In genomic region chr1:156689035-156689959, GRCh38 we compare ENCODE assay signal across 8 cellular contexts. TPM values are rescaled to one million over a fixed set of nuclear protein-coding genes. Genes with fewer than 3 reads are reported as not detected.
DNase-seq lines count a peak whose midpoint lies in the region; ATAC-seq and TF ChIP-seq lines count a peak whose summit lies in the region.

No MANE protein-coding gene starts in this region.

- H3K4me3 ChIP-seq in mammary epithelial cell (replicated peaks in 1 of 3; ENCODE audit: insufficient read depth in 1 of 3, low read depth in 2 of 3, low read length in 3 of 3), result peak overlapping the region in 1 of 3 experiments; percentile 27

- H3K27me3 ChIP-seq in mammary epithelial cell (ENCODE audit: insufficient read depth, low read length), result no peaks in the 10 kb centered on the region

- no peaks in the 10 kb centered on the region for H3K79me2 ChIP-seq in mammary epithelial cell (ENCODE audit: insufficient read depth, low read length)

- H3K36me3 ChIP-seq in mammary epithelial cell (ENCODE audit: insufficient read depth, low read length), result no peaks in the 10 kb centered on the region

- CTCF ChIA-PET in activated B cell treated with CpG ODN at 0.5 μM for 24 hours (lab: Charles Lee) (interaction anchor here (0.6 to 6.9 kb wide), 40 partner anchors 9 to 467 kb away, joined by 3 to 182 read pairs (median 4); partner anchors contain the start of genes CRABP2, HDGF, ISG20L2 and METTL25B), mammary epithelial cell (lab: Charles Lee; ENCODE audit: low non-redundant PET) (interaction anchor here (0.5 to 3.7 kb wide), 15 partner anchors 12 to 1313 kb away, joined by 3 to 50 read pairs (median 5); partner anchors contain the start of genes ISG20L2, METTL25B and NTRK1)

- H3K9me3 ChIP-seq in mammary epithelial cell (replicated peaks; ENCODE audit: insufficient read depth, low read length), result no peaks in the 10 kb centered on the region

- peaks cover 22% of the 10 kb centered on the region for H3K4me1 Mint-ChIP-seq in activated B cell treated with CpG ODN at 0.5 μM for 24 hours

- no peak overlapping the region for H3K27ac ChIP-seq in mammary epithelial cell (ENCODE audit: insufficient read depth, low read depth, low read length)

- H2AFZ ChIP-seq in mammary epithelial cell (ENCODE audit: low read depth, low read length), result peak overlapping the region; percentile 72

- H3K36me3 Mint-ChIP-seq in activated B cell treated with CpG ODN at 0.5 μM for 24 hours (ENCODE audit: low read depth), result no peaks in the 10 kb centered on the region

- POLR2A ChIA-PET in activated B cell treated with CpG ODN at 0.5 μM for 24 hours (lab: Charles Lee), result interaction anchor here (0.6 to 1.8 kb wide), 5 partner anchors 13 to 185 kb away, joined by 3 to 9 read pairs (median 3); partner anchors contain the start of genes HDGF and NTRK1

- in situ Hi-C loops in mammary epithelial cell (cut with MboI; ENCODE audit: low sequenced_read_pairs in 2 of 2), result loop anchor here in 1 of 2 donors (25.0 kb wide), 1 partner anchor 173 kb away; the partner anchor contains the start of genes INSRR and NTRK1

- peaks cover 51% of the 10 kb centered on the region for H3K27me3 Mint-ChIP-seq in activated B cell treated with CpG ODN at 0.5 μM for 24 hours

- TF ChIP-seq CTCF in activated B cell treated with CpG ODN at 0.5 μM for 24 hours (IDR thresholded peaks at IDR 0.05) (peak; percentile 86), mammary epithelial cell (conservative IDR thresholded peaks at IDR 0.05 in 1 of 2, IDR thresholded peaks at IDR 0.05 in 1 of 2; ENCODE audit: extremely low read depth in 1 of 2, insufficient read depth in 1 of 2, low read depth in 1 of 2, low read length in 2 of 2) (peak; percentile 85 to 94)

- DNase-seq in DMS 273 (lab: John Stamatoyannopoulos, UW; ENCODE audit: unreplicated experiment), result peak; percentile 94
- DNase-seq in NCI-H345 (lab: John Stamatoyannopoulos, UW), result peak; percentile 79
- peak; percentile 55 for DNase-seq in activated B cell treated with CpG ODN at 0.5 μM for 24 hours
- peak; percentile 77 for DNase-seq in mammary epithelial cell
- peak; percentile 97 for DNase-seq in islet precursor cell
- peak; percentile 37 to 47 for DNase-seq in stimulated activated CD4-positive, alpha-beta T cell treated with anti-CD3 and anti-CD28 coated beads, Interleukin-1b, Interleukin-23, amount 100 ng/mL, for 1 hour (ENCODE audit: low read depth in 2 of 2)

- H3K9me3 Mint-ChIP-seq in activated B cell treated with CpG ODN at 0.5 μM for 24 hours, result no peaks in the 10 kb centered on the region

- WGBS in mammary epithelial cell (ENCODE audit: low coverage, missing lambda C conversion rate), result 3% methylated on average over 19 of the region's 23 CpGs

- H3K4me2 ChIP-seq in mammary epithelial cell (ENCODE audit: insufficient read depth, low read depth, low read length), result peak overlapping the region; percentile 53

- ATAC-seq in HG02678 (IDR thresholded peaks at IDR 0.05; ENCODE audit: unreplicated experiment) (peak; percentile 84), activated B cell treated with CpG ODN at 0.5 μM for 24 hours (ENCODE audit: low read depth) (peak; percentile 98), HG02973 (IDR thresholded peaks at IDR 0.05; ENCODE audit: unreplicated experiment) (no peak)

- no TSS peak for BruUV-seq in mammary epithelial cell (replicated peaks; lab: Mats Ljungman, UMichigan)

- H3K9ac ChIP-seq in mammary epithelial cell (ENCODE audit: insufficient read depth, low read length), result no peak overlapping the region

- H4K20me1 ChIP-seq in mammary epithelial cell (ENCODE audit: insufficient read depth, low read length), result no peaks in the 10 kb centered on the region

- intact Hi-C loops in activated B cell treated with CpG ODN at 0.5 μM for 24 hours (cut with micrococcal nuclease), result loop anchor here (1.0 to 2.0 kb wide), 6 partner anchors 17 to 238 kb away; partner anchors contain the start of gene NTRK1
- intact Hi-C loops in mammary epithelial cell (cut with micrococcal nuclease), result loop anchor here (1.0 to 10.0 kb wide), 6 partner anchors 16 to 201 kb away; partner anchors contain the start of genes CRABP2, NTRK1 and PRCC

- H3K4me1 ChIP-seq in mammary epithelial cell (ENCODE audit: insufficient read depth, low read length), result peaks cover 48% of the 10 kb centered on the region

- no peak overlapping the region for H3K27ac Mint-ChIP-seq in activated B cell treated with CpG ODN at 0.5 μM for 24 hours

- dilution Hi-C loops in mammary epithelial cell (cut with HindIII; ENCODE audit: low sequenced_read_pairs), result no loop called here

- no peak overlapping the region for H3K4me3 Mint-ChIP-seq in activated B cell treated with CpG ODN at 0.5 μM for 24 hours

RNA-seq across cellular contexts. Expression of gene NES, which starts 12.1 kb away (rescaled TPM):
- total RNA-seq in activated B cell treated with CpG ODN at 0.5 μM for 24 hours (not detected in 2 replicates), mammary epithelial cell (10 to 100 TPM in 1 of 2 donors, under 1 TPM in 1; 0.07 to 49.0 TPM)
- 0.06 TPM for polyA plus RNA-seq in mammary epithelial cell
- polyA minus RNA-seq in mammary epithelial cell, result not detected

RNA-seq across cellular contexts. Expression of gene CRABP2, which starts 16.1 kb away (rescaled TPM):
- total RNA-seq in activated B cell treated with CpG ODN at 0.5 μM for 24 hours (0.55 and 0.66 TPM in 2 replicates), mammary epithelial cell (10 to 100 TPM in 1 of 2 donors, 1 to 10 TPM in 1; 7.0 to 29.5 TPM)
- polyA plus RNA-seq in mammary epithelial cell, result 6.2 TPM
- polyA minus RNA-seq in mammary epithelial cell, result 1.3 TPM

RNA-seq across cellular contexts. Expression of gene METTL25B, which starts 39.0 kb away (rescaled TPM):
- total RNA-seq in activated B cell treated with CpG ODN at 0.5 μM for 24 hours (54.5 and 56.7 TPM in 2 replicates), mammary epithelial cell (10 to 100 TPM in 1 of 2 donors, 1 to 10 TPM in 1; 9.3 to 24.3 TPM)
- polyA plus RNA-seq in mammary epithelial cell, result 10.5 TPM
- 19.3 TPM for polyA minus RNA-seq in mammary epithelial cell

RNA-seq across cellular contexts. Expression of gene ISG20L2, which starts 39.3 kb away (rescaled TPM):
- total RNA-seq in activated B cell treated with CpG ODN at 0.5 μM for 24 hours (50.8 and 53.0 TPM in 2 replicates), mammary epithelial cell (10 to 100 TPM; 27.0 to 42.7 TPM)
- polyA plus RNA-seq in mammary epithelial cell, result 62.3 TPM
- 33.3 TPM for polyA minus RNA-seq in mammary epithelial cell

RNA-seq across cellular contexts. Expression of gene BCAN, which starts 47.4 kb away (rescaled TPM):
- total RNA-seq in activated B cell treated with CpG ODN at 0.5 μM for 24 hours (0.27 and 0.51 TPM in 2 replicates), mammary epithelial cell (not detected)
- not detected for polyA plus RNA-seq in mammary epithelial cell
- not detected for polyA minus RNA-seq in mammary epithelial cell

Comparison
In these comparisons a context has a peak if more than half of its experiments do, and no peak if none do; other contexts are left out.
1. DNase-seq: peak in every context shown above with its lines; median percentile 97 in islet precursor cell; 94 in DMS 273; 79 in NCI-H345; 77 in mammary epithelial cell; 55 in activated B cell treated with CpG ODN at 0.5 μM for 24 hours; 42 in stimulated activated CD4-positive, alpha-beta T cell treated with anti-CD3 and anti-CD28 coated beads, Interleukin-1b, Interleukin-23, amount 100 ng/mL, for 1 hour.